In the genomic region with DNA sequence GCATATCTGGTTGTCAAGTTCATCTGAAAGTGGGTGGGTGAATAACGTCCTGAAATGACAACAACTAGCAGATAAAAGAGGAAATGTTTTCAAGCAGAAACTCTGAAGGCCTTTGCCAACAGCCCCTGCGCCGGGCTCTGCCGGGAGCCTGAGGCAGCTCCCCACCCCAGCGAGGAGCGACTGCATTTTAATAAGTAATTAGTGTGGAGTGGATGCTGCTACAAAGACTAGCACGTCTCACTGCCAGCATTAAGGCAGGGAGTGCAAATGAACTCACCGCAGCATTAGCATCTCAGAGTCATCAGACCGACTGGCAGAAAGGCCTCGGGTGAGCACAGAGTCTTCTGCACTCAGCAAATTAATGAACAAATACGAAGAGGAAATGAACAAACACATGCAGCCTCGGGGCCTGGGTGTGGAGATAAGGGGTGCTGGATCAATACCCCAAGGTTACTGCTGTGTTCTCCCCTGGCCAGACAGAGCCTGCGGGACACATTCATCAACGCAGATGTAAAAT, we compare ENCODE assay signal across 1 cellular context.
TF ChIP-seq lines count a peak whose summit lies in the region.

No MANE protein-coding gene starts in this region.

TF ChIP-seq in SK-N-SH, 30 proteins besides CTCF, POLR2A, EP300 and RAD21 (continued from another document):
- TF ChIP-seq MEF2A (IDR thresholded peaks at IDR 0.05; ENCODE audit: borderline replicate concordance, low read depth) (no peak), POLR2AphosphoS5 (IDR thresholded peaks at IDR 0.05; ENCODE audit: low read depth, low read length) (no peak), RCOR1 (IDR thresholded peaks at IDR 0.05; ENCODE audit: low read length) (no peak), TAF1 (IDR thresholded peaks at IDR 0.05; ENCODE audit: borderline replicate concordance, low read depth, low read length) (no peak)
